In genomic region chr7:158506626-158507025, GRCh38 we compare ENCODE assay signal across 1 cellular context.
TF ChIP-seq lines count a peak whose summit lies in the region.

No MANE protein-coding gene starts in this region.

TF ChIP-seq in H1, 55 proteins besides CTCF, POLR2A, EP300 and RAD21 (continued from another document):
- TF ChIP-seq PHF8 (conservative IDR thresholded peaks at IDR 0.05; ENCODE audit: low read depth, low read length) (no peak), CBX8 (IDR thresholded peaks at IDR 0.05; ENCODE audit: borderline replicate concordance, low read depth, low read length) (no peak), SIN3A (conservative IDR thresholded peaks at IDR 0.05 in 1 of 2, IDR thresholded peaks at IDR 0.05 in 1 of 2; ENCODE audit: low read depth in 1 of 2, low read length in 2 of 2) (no peak), CHD2 (IDR thresholded peaks at IDR 0.05; ENCODE audit: low read length) (no peak), CREB1 (IDR thresholded peaks at IDR 0.05) (no peak), CHD7 (IDR thresholded peaks at IDR 0.05; ENCODE audit: insufficient replicate concordance, low read length) (no peak), CHD1 (IDR thresholded peaks at IDR 0.05; ENCODE audit: low read depth, low read length) (no peak), NRF1 (IDR thresholded peaks at IDR 0.05; ENCODE audit: low read depth, low read length) (no peak)
- TF ChIP-seq, protein P1, sequence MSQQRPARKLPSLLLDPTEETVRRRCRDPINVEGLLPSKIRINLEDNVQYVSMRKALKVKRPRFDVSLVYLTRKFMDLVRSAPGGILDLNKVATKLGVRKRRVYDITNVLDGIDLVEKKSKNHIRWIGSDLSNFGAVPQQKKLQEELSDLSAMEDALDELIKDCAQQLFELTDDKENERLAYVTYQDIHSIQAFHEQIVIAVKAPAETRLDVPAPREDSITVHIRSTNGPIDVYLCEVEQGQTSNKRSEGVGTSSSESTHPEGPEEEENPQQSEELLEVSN (IDR thresholded peaks at IDR 0.05), result no peak
TF ChIP-seq in H1: peak in this region for 0.
